17 cellular contexts compared by ENCODE assay signal in the genomic region with DNA sequence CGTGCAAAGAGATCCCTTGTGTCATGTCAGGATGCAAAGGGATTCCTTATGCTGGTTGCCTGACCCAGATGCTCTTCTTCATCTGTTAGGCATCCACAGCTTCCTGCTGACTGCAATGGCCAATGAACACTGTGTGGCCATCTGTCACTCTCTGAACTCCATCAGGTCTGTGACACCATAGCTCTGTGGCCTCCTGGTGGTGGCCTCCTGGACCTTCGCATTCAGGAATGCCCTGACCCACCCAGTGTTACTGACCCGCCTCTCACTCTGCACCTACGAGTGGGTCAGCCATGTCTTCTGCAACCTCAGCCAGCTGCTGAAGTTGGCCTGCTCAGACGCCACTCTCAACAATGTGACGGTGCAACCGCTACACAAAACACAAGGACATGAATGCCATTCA. TPM values are rescaled to one million over a fixed set of nuclear protein-coding genes. Genes with fewer than 3 reads are reported as not detected.
A peak's percentile ranks its signal among the peaks of the same experiment; 100 is the strongest.
DNase-seq lines count a peak whose midpoint lies in the region; ATAC-seq, FAIRE-seq and TF ChIP-seq lines count a peak whose summit lies in the region.
"Had no signal": no experiment of that assay in that cellular context is flagged by ENCODE, and none has a peak within 500 bp of the region (broad histone marks: within the 10 kb centered on the region; RNA-seq: fewer than 3 reads in every experiment).

No MANE protein-coding gene starts in this region.

- H3K36me3 ChIP-seq in breast epithelium (no peaks in the 10 kb centered on the region), HepG2 (replicated peaks in 1 of 2; ENCODE audit: control insufficient read depth in 1 of 2, insufficient read depth in 2 of 2, low read length in 2 of 2) (no peaks in the 10 kb centered on the region)
- H3K36me3 ChIP-seq in naive thymus-derived CD4-positive, alpha-beta T cell (ENCODE audit: control insufficient read depth in 2 of 3, insufficient read depth in 3 of 3, low read length in 3 of 3): no peaks in the 10 kb centered on the region
- H3K36me3 ChIP-seq: BLaER1 had no signal

- TF ChIP-seq CTCF in MCF 10A (IDR thresholded peaks at IDR 0.05; ENCODE audit: unreplicated experiment) (peak; percentile 8), breast epithelium (IDR thresholded peaks at IDR 0.05) (no peak), HepG2 (CRISPR knock-in tag; IDR thresholded peaks at IDR 0.05) (peak; percentile 25)

- H2AFZ ChIP-seq in HepG2 (ENCODE audit: low read length): no peak overlapping the region

- no peak overlapping the region for H3K4me3 Mint-ChIP-seq in MCF 10A (ENCODE audit: unreplicated experiment)
- H3K4me3 Mint-ChIP-seq in central memory CD8-positive, alpha-beta T cell: no peak overlapping the region
- H3K4me3 Mint-ChIP-seq in naive thymus-derived CD4-positive, alpha-beta T cell: no peak overlapping the region
- H3K4me3 Mint-ChIP-seq: CD14-positive monocyte; CD8-positive, alpha-beta T cell; H9 had no signal

- H3K36me3 Mint-ChIP-seq in MCF 10A (ENCODE audit: insufficient read depth, unreplicated experiment): no peaks in the 10 kb centered on the region
- H3K36me3 Mint-ChIP-seq in central memory CD8-positive, alpha-beta T cell (ENCODE audit: insufficient read depth): no peaks in the 10 kb centered on the region
- H3K36me3 Mint-ChIP-seq in naive thymus-derived CD4-positive, alpha-beta T cell: peaks cover 0 to 8% (median 0%) of the 10 kb centered on the region in 5 donors
- H3K36me3 Mint-ChIP-seq: CD14-positive monocyte; CD8-positive, alpha-beta T cell had no signal

- H4K20me1 ChIP-seq in HepG2 (ENCODE audit: insufficient read depth, low read length): no peaks in the 10 kb centered on the region
- H4K20me1 ChIP-seq: BLaER1 had no signal

- H3K9me3 Mint-ChIP-seq in MCF 10A (ENCODE audit: unreplicated experiment): no peaks in the 10 kb centered on the region
- H3K9me3 Mint-ChIP-seq in central memory CD8-positive, alpha-beta T cell: no peaks in the 10 kb centered on the region
- peaks cover 0 to 15% (median 4%) of the 10 kb centered on the region in 11 donors for H3K9me3 Mint-ChIP-seq in naive thymus-derived CD4-positive, alpha-beta T cell
- H3K9me3 Mint-ChIP-seq: CD8-positive, alpha-beta T cell had no signal

- POLR2A ChIA-PET in MCF 10A (lab: Yijun Ruan, JAX) (no interaction called here), HepG2 (lab: Yijun Ruan, JAX) (no interaction called here)
- POLR2A ChIA-PET in naive thymus-derived CD4-positive, alpha-beta T cell (lab: Charles Lee): no interaction called here

- no peak overlapping the region for H3K9ac ChIP-seq in HepG2 (ENCODE audit: insufficient read depth, low read depth, low read length)
- H3K9ac ChIP-seq: BLaER1 had no signal

- CTCF ChIA-PET in MCF 10A (lab: Yijun Ruan, JAX): interaction anchor here (0.9 to 3.2 kb wide), 3 partner anchors 8 to 11 kb away, joined by 3 to 11 read pairs (median 7); no protein-coding TSS in a partner anchor
- CTCF ChIA-PET in HepG2 (lab: Yijun Ruan, JAX; ENCODE audit: low intra/inter-chr PET ratio, low total read pairs): no interaction called here
- CTCF ChIA-PET in naive thymus-derived CD4-positive, alpha-beta T cell (lab: Charles Lee): interaction anchor here (0.6 kb wide), 1 partner anchor 423 kb away, joined by 3 read pairs; no protein-coding TSS in a partner anchor

- no peak for TF ChIP-seq RAD21 in HepG2 (CRISPR knock-in tag; IDR thresholded peaks at IDR 0.05)

- H3K4me1 Mint-ChIP-seq in MCF 10A (ENCODE audit: insufficient read depth, unreplicated experiment): no peaks in the 10 kb centered on the region
- H3K4me1 Mint-ChIP-seq in central memory CD8-positive, alpha-beta T cell: peaks cover 5% of the 10 kb centered on the region
- H3K4me1 Mint-ChIP-seq in naive thymus-derived CD4-positive, alpha-beta T cell: peaks cover 0 to 24% (median 15%) of the 10 kb centered on the region in 7 donors
- H3K4me1 Mint-ChIP-seq: CD14-positive monocyte, H9 had no signal

- H3K4me2 ChIP-seq in HepG2 (ENCODE audit: low read depth, low read length): no peak overlapping the region
- H3K4me2 ChIP-seq: BLaER1 had no signal

- no peaks in the 10 kb centered on the region for H3K9me3 ChIP-seq in breast epithelium
- H3K9me3 ChIP-seq in HepG2 (ENCODE audit: low read length): peaks cover 15% of the 10 kb centered on the region
- no peaks in the 10 kb centered on the region for H3K9me3 ChIP-seq in naive thymus-derived CD4-positive, alpha-beta T cell (ENCODE audit: control insufficient read depth in 2 of 3, low read length in 3 of 3)

- TF ChIP-seq EP300 in HepG2 (IDR thresholded peaks at IDR 0.05; ENCODE audit: low read depth in 2 of 2, low read length in 2 of 2) (no peak), HepG2 (CRISPR knock-in tag; IDR thresholded peaks at IDR 0.05; ENCODE audit: borderline replicate concordance) (no peak)

- intact Hi-C loops in MCF 10A (cut with micrococcal nuclease) (no loop called here), breast epithelium (cut with DNase I; ENCODE audit: low total_unique reads) (loop anchor here (5.0 kb wide), 1 partner anchor 185 kb away; no protein-coding TSS in a partner anchor), HepG2 (cut with micrococcal nuclease; ENCODE audit: unreplicated experiment) (no loop called here)
- intact Hi-C loops in naive thymus-derived CD4-positive, alpha-beta T cell (cut with micrococcal nuclease): no loop called here

- DNase-seq in MCF 10A (ENCODE audit: unreplicated experiment): no peak
- DNase-seq in breast epithelium (ENCODE audit: low spot score in 2 of 2): no peak
- no peak for DNase-seq in central memory CD8-positive, alpha-beta T cell (ENCODE audit: low spot score in 2 of 2)
- DNase-seq in HepG2 (ENCODE audit: low spot score): no peak
- no peak for DNase-seq in NCI-H2029 (lab: John Stamatoyannopoulos, UW)
- DNase-seq in naive thymus-derived CD4-positive, alpha-beta T cell: no peak
- no peak for DNase-seq in cerebellum (ENCODE audit: low spot score)
- DNase-seq: 8988T; Calu3; CD8-positive, alpha-beta T cell; DMS79 treated with DMSO at 0.1 percent for 48 hours; H9 had no signal

- WGBS in HepG2 (ENCODE audit: low lambda C conversion rate): 3% methylated on average over 6 of the region's 7 CpGs

- peaks cover 11% of the 10 kb centered on the region for H3K27me3 Mint-ChIP-seq in MCF 10A (ENCODE audit: insufficient read depth, unreplicated experiment)
- no peaks in the 10 kb centered on the region for H3K27me3 Mint-ChIP-seq in central memory CD8-positive, alpha-beta T cell
- peaks cover 0 to 28% (median 0%) of the 10 kb centered on the region in 5 donors for H3K27me3 Mint-ChIP-seq in naive thymus-derived CD4-positive, alpha-beta T cell

- H3K27ac ChIP-seq in breast epithelium: no peak overlapping the region
- no peak overlapping the region for H3K27ac ChIP-seq in HepG2 (ENCODE audit: extremely low read length, insufficient read depth, low read length)
- H3K27ac ChIP-seq in naive thymus-derived CD4-positive, alpha-beta T cell (ENCODE audit: low read depth, low read length): no peak overlapping the region
- H3K27ac ChIP-seq: BLaER1 had no signal

- H3K4me1 ChIP-seq in breast epithelium: no peaks in the 10 kb centered on the region
- H3K4me1 ChIP-seq in HepG2 (ENCODE audit: insufficient read depth, low read length): no peaks in the 10 kb centered on the region
- no peaks in the 10 kb centered on the region for H3K4me1 ChIP-seq in naive thymus-derived CD4-positive, alpha-beta T cell (ENCODE audit: control insufficient read depth in 2 of 2, insufficient read depth in 2 of 2, low read length in 2 of 2)

- no TSS peak for BruUV-seq in MCF 10A (replicated peaks; lab: Mats Ljungman, UMichigan)
- no TSS peak for BruUV-seq in HepG2 (replicated peaks; lab: Mats Ljungman, UMichigan)

- TF ChIP-seq POLR2A in breast epithelium (IDR thresholded peaks at IDR 0.05) (no peak), HepG2 (IDR thresholded peaks at IDR 0.05; ENCODE audit: insufficient read depth in 1 of 2, low read depth in 2 of 2, low read length in 2 of 2) (no peak)

- no peak for ATAC-seq in central memory CD8-positive, alpha-beta T cell (replicated peaks; ENCODE audit: extremely low read depth, poor library complexity, severe bottlenecking)
- ATAC-seq in HepG2 (peak; percentile 82), GM21717 (IDR thresholded peaks at IDR 0.05; ENCODE audit: unreplicated experiment) (no peak)
- ATAC-seq in naive thymus-derived CD4-positive, alpha-beta T cell: no peak

- in situ Hi-C loops in HepG2 (cut with HindIII; ENCODE audit: extremely low pct_ligation_motif_present, low pct_unique_long_range_greater_than_20kb): no loop called here

- FAIRE-seq in HepG2 (lab: Jason Lieb, UNC): no peak
- FAIRE-seq: GM12878, H1 had no signal

- no peak overlapping the region for H3K27ac Mint-ChIP-seq in MCF 10A (ENCODE audit: low read depth, unreplicated experiment)
- H3K27ac Mint-ChIP-seq in central memory CD8-positive, alpha-beta T cell (ENCODE audit: low read depth): peak overlapping the region; percentile 20
- peak overlapping the region in 3 of 9 donors; percentile 35 to 69 (median 38) for H3K27ac Mint-ChIP-seq in naive thymus-derived CD4-positive, alpha-beta T cell
- H3K27ac Mint-ChIP-seq: CD14-positive monocyte; CD8-positive, alpha-beta T cell; H9 had no signal

- no peaks in the 10 kb centered on the region for H3K79me2 ChIP-seq in HepG2 (ENCODE audit: insufficient read depth, low read length)

- H3K27me3 ChIP-seq in breast epithelium (no peaks in the 10 kb centered on the region), HepG2 (ENCODE audit: control insufficient read depth in 1 of 2, insufficient read depth in 2 of 2, low read length in 2 of 2) (no peaks in the 10 kb centered on the region; a peak in 1 of 5 replicates)
- H3K27me3 ChIP-seq in naive thymus-derived CD4-positive, alpha-beta T cell (ENCODE audit: control insufficient read depth in 2 of 2, insufficient read depth in 2 of 2, low read length in 2 of 2): no peaks in the 10 kb centered on the region
- H3K27me3 ChIP-seq: BLaER1 had no signal

- no peak overlapping the region for H3K4me3 ChIP-seq in breast epithelium
- H3K4me3 ChIP-seq in HepG2 (replicated peaks in 1 of 3; ENCODE audit: insufficient read depth in 1 of 3, low read depth in 2 of 3, low read length in 3 of 3): no peak overlapping the region
- H3K4me3 ChIP-seq in naive thymus-derived CD4-positive, alpha-beta T cell (ENCODE audit: low read length): no peak overlapping the region
- H3K4me3 ChIP-seq: BLaER1, GM12878 had no signal

RNA-seq across cellular contexts. Expression of a gene that starts 23.9 kb away (rescaled TPM):
- total RNA-seq in MCF 10A (2022) (355 and 424 TPM in 2 replicates), breast epithelium (100 to 1,000 TPM; 257 to 652 (median 430) TPM), HepG2 (2016; rRNA removed; fragmentation: Illumina TruSeq; extraction: Trizol) (180 and 226 TPM in 2 replicates), cerebellum (92.0 TPM)
- total RNA-seq in HepG2 (2016; cell fraction: cytosol; rRNA removed; fragmentation: Illumina TruSeq; extraction: Trizol; ENCODE audit: low read depth): 81.5 and 84.8 TPM in 2 replicates
- 186 and 214 TPM in 2 replicates for total RNA-seq in HepG2 (2016; cell fraction: insoluble cytoplasmic fraction; rRNA removed; fragmentation: Illumina TruSeq; extraction: Trizol)
- 194 and 200 TPM in 2 replicates for total RNA-seq in HepG2 (2016; cell fraction: membrane; rRNA removed; fragmentation: Illumina TruSeq; extraction: Trizol)
- total RNA-seq in HepG2 (2016; cell fraction: nucleus; rRNA removed; fragmentation: Illumina TruSeq; extraction: Trizol): 74.9 and 75.0 TPM in 2 replicates
- 142 and 188 TPM in 2 replicates for polyA plus RNA-seq in HepG2 (2011; rRNA removed)
- polyA plus RNA-seq in HepG2 (2011; cell fraction: cytosol; rRNA removed): 121 and 146 TPM in 2 replicates
- polyA plus RNA-seq in HepG2 (2011; cell fraction: nucleus; rRNA removed): 57.4 and 58.9 TPM in 2 replicates
- 139 and 145 TPM in 2 replicates for polyA plus RNA-seq in HepG2 (2012)
- 109 and 119 TPM in 2 replicates for polyA plus RNA-seq in HepG2 (2016; cell fraction: cytosol; fragmentation: Illumina TruSeq; extraction: Trizol; ENCODE audit: low read depth)
- polyA plus RNA-seq in HepG2 (2016; cell fraction: insoluble cytoplasmic fraction; fragmentation: Illumina TruSeq; extraction: Trizol; ENCODE audit: low read depth): 311 and 323 TPM in 2 replicates
- polyA plus RNA-seq in HepG2 (2016; cell fraction: membrane; fragmentation: Illumina TruSeq; extraction: Trizol; ENCODE audit: low read depth): 206 and 209 TPM in 2 replicates
- 143 and 149 TPM in 2 replicates for polyA plus RNA-seq in HepG2 (2016; cell fraction: nucleus; fragmentation: Illumina TruSeq; extraction: Trizol; ENCODE audit: insufficient read depth, low read depth)
- 72.8 and 124 TPM in 2 replicates for polyA minus RNA-seq in HepG2 (2011; rRNA and poly(A)+ RNA removed; ENCODE audit: low replicate concordance)
- 91.4 and 93.5 TPM in 2 replicates for polyA minus RNA-seq in HepG2 (2011; cell fraction: cytosol; rRNA and poly(A)+ RNA removed)
- polyA minus RNA-seq in HepG2 (2011; cell fraction: nucleus; rRNA and poly(A)+ RNA removed): 76.0 and 77.5 TPM in 2 replicates
- total RNA-seq in naive thymus-derived CD4-positive, alpha-beta T cell: 100 to 1,000 TPM in 3 of 5 experiments, 10 to 100 TPM in 2; 65.8 to 435 (median 126) TPM
- 10 to 100 TPM; 28.2 to 43.5 TPM for polyA plus RNA-seq in naive thymus-derived CD4-positive, alpha-beta T cell

RNA-seq across cellular contexts. Expression of a gene that starts 59.3 kb away (rescaled TPM):
- total RNA-seq in MCF 10A (2022): 41.6 and 50.1 TPM in 2 replicates
- total RNA-seq in breast epithelium: 10 to 100 TPM; 34.7 to 40.6 (median 38.8) TPM
- total RNA-seq in HepG2 (2016; rRNA removed; fragmentation: Illumina TruSeq; extraction: Trizol): 44.8 and 45.0 TPM in 2 replicates
- 12.2 and 13.0 TPM in 2 replicates for total RNA-seq in HepG2 (2016; cell fraction: cytosol; rRNA removed; fragmentation: Illumina TruSeq; extraction: Trizol; ENCODE audit: low read depth)
- 42.2 and 46.8 TPM in 2 replicates for total RNA-seq in HepG2 (2016; cell fraction: insoluble cytoplasmic fraction; rRNA removed; fragmentation: Illumina TruSeq; extraction: Trizol)
- 26.3 and 29.3 TPM in 2 replicates for total RNA-seq in HepG2 (2016; cell fraction: membrane; rRNA removed; fragmentation: Illumina TruSeq; extraction: Trizol)
- 27.3 and 27.8 TPM in 2 replicates for total RNA-seq in HepG2 (2016; cell fraction: nucleus; rRNA removed; fragmentation: Illumina TruSeq; extraction: Trizol)
- polyA plus RNA-seq in HepG2 (2011; rRNA removed): 36.7 and 37.0 TPM in 2 replicates
- polyA plus RNA-seq in HepG2 (2011; cell fraction: cytosol; rRNA removed): 37.0 and 45.8 TPM in 2 replicates
- 18.8 and 19.5 TPM in 2 replicates for polyA plus RNA-seq in HepG2 (2011; cell fraction: nucleus; rRNA removed)
- polyA plus RNA-seq in HepG2 (2012): 25.7 and 50.6 TPM in 2 replicates
- 9.1 and 10.9 TPM in 2 replicates for polyA plus RNA-seq in HepG2 (2016; cell fraction: cytosol; fragmentation: Illumina TruSeq; extraction: Trizol; ENCODE audit: low read depth)
- 58.6 and 65.5 TPM in 2 replicates for polyA plus RNA-seq in HepG2 (2016; cell fraction: insoluble cytoplasmic fraction; fragmentation: Illumina TruSeq; extraction: Trizol; ENCODE audit: low read depth)
- 18.8 and 20.6 TPM in 2 replicates for polyA plus RNA-seq in HepG2 (2016; cell fraction: membrane; fragmentation: Illumina TruSeq; extraction: Trizol; ENCODE audit: low read depth)
- 51.5 and 63.5 TPM in 2 replicates for polyA plus RNA-seq in HepG2 (2016; cell fraction: nucleus; fragmentation: Illumina TruSeq; extraction: Trizol; ENCODE audit: insufficient read depth, low read depth)
- polyA minus RNA-seq in HepG2 (2011; rRNA and poly(A)+ RNA removed; ENCODE audit: low replicate concordance): 59.4 and 156 TPM in 2 replicates
- 50.6 TPM in 2 replicates for polyA minus RNA-seq in HepG2 (2011; cell fraction: cytosol; rRNA and poly(A)+ RNA removed)
- polyA minus RNA-seq in HepG2 (2011; cell fraction: nucleus; rRNA and poly(A)+ RNA removed): 60.1 and 69.0 TPM in 2 replicates
- 100 to 1,000 TPM in 2 of 5 experiments, 10 to 100 TPM in 3; 64.4 to 154 (median 74.5) TPM for total RNA-seq in naive thymus-derived CD4-positive, alpha-beta T cell
- polyA plus RNA-seq in naive thymus-derived CD4-positive, alpha-beta T cell: 10 to 100 TPM; 61.8 to 82.2 TPM
- 36.9 TPM for total RNA-seq in cerebellum

Comparison
In these comparisons a context has a peak if more than half of its experiments do, and no peak if none do; other contexts are left out.
1. CTCF ChIP-seq: peak in MCF 10A (single experiment) and HepG2 (single experiment); none in breast epithelium (0 of 3).